ENCODE assay signal across 20 cellular contexts in genomic region chr4:12965334-12965733, GRCh38.
"Had no signal": no experiment of that assay in that cellular context is flagged by ENCODE, and none has a peak within 500 bp of the region (broad histone marks: within the 10 kb centered on the region; RNA-seq: fewer than 3 reads in every experiment).

No MANE protein-coding gene starts in this region.

- H3K4me1 ChIP-seq: left lung, psoas muscle, sigmoid colon, testis, tibial artery had no signal

- H3K36me3 ChIP-seq: left lung, ovary, sigmoid colon, tibial artery had no signal

- H3K9me3 ChIP-seq: left lung, ovary, psoas muscle, sigmoid colon, testis, tibial artery had no signal

- H3K27ac ChIP-seq: left lung, ovary, psoas muscle, sigmoid colon, testis, tibial artery had no signal

- H3K27me3 ChIP-seq: left lung, ovary, sigmoid colon, testis, tibial artery had no signal

- H3K4me3 ChIP-seq: left lung, ovary, psoas muscle, sigmoid colon, testis, tibial artery had no signal

- DNase-seq: cortex of kidney; effector CD4-positive, alpha-beta T cell; hypothalamus; left cardiac atrium; left lung; mesenchymal stem cell; midbrain; naive thymus-derived CD4-positive, alpha-beta T cell; occipital lobe; ovary; posterior cingulate gyrus; psoas muscle; right cardiac atrium; sigmoid colon; stimulated activated CD4-positive, alpha-beta T cell treated with anti-CD3 and anti-CD28 coated beads, Interleukin-2, amount 100 ng/mL, for 24 hours; stimulated activated CD4-positive, alpha-beta T cell treated with anti-CD3 and anti-CD28 coated beads, Interleukin-4, amount 100 ng/mL, for 4 hours; stimulated activated naive CD8-positive, alpha-beta T cell treated with anti-CD3 and anti-CD28 coated beads, Interleukin-15, Interleukin-2, amounts not matched to agents 100 U/mL and 50 U/mL, for 24 hours; substantia nigra; testis; tibial artery had no signal
